Comparison of ENCODE assay signal across 10 cellular contexts in genomic region chr11:16397355-16397754, GRCh38. TPM values are rescaled to one million over a fixed set of nuclear protein-coding genes. Genes with fewer than 3 reads are reported as not detected.
"Had no signal": no experiment of that assay in that cellular context is flagged by ENCODE, and none has a peak within 500 bp of the region (broad histone marks: within the 10 kb centered on the region; RNA-seq: fewer than 3 reads in every experiment).

No MANE protein-coding gene starts in this region.

- H3K4me3 Mint-ChIP-seq: activated CD4-positive, alpha-beta T cell treated with anti-CD3 and anti-CD28 coated beads, Interleukin-2, amount 10 ng/mL, durations not matched to agents 7 days and 5 days; central memory CD8-positive, alpha-beta T cell; stimulated activated effector memory CD8-positive, alpha-beta T cell treated with anti-CD3 and anti-CD28 coated beads, Interleukin-12 subunit alpha, Interleukin-12 subunit beta, amount 100 ng/mL, for 72 hours; T-helper 1 cell treated with Interleukin-12 subunit alpha and Interleukin-12 subunit beta and Interleukin-4 antibody, amounts not matched to agents 30 μg/mL and 1 μg/mL, for 36 hours had no signal

- H3K9me3 ChIP-seq: tibial artery had no signal

- H3K4me1 Mint-ChIP-seq: activated CD4-positive, alpha-beta T cell treated with anti-CD3 and anti-CD28 coated beads, Interleukin-2, amount 10 ng/mL, durations not matched to agents 7 days and 5 days; central memory CD8-positive, alpha-beta T cell; stimulated activated effector memory CD8-positive, alpha-beta T cell treated with anti-CD3 and anti-CD28 coated beads, Interleukin-12 subunit alpha, Interleukin-12 subunit beta, amount 100 ng/mL, for 72 hours had no signal

- H3K9me3 Mint-ChIP-seq: activated CD4-positive, alpha-beta T cell treated with anti-CD3 and anti-CD28 coated beads, Interleukin-2, amount 10 ng/mL, durations not matched to agents 7 days and 5 days; T-helper 1 cell treated with Interleukin-12 subunit alpha and Interleukin-12 subunit beta and Interleukin-4 antibody, amounts not matched to agents 30 μg/mL and 1 μg/mL, for 36 hours had no signal

- H3K27ac Mint-ChIP-seq: activated CD4-positive, alpha-beta T cell treated with anti-CD3 and anti-CD28 coated beads, Interleukin-2, amount 10 ng/mL, durations not matched to agents 7 days and 5 days; stimulated activated effector memory CD8-positive, alpha-beta T cell treated with anti-CD3 and anti-CD28 coated beads, Interleukin-12 subunit alpha, Interleukin-12 subunit beta, amount 100 ng/mL, for 72 hours; T-helper 1 cell treated with Interleukin-12 subunit alpha and Interleukin-12 subunit beta and Interleukin-4 antibody, amounts not matched to agents 30 μg/mL and 1 μg/mL, for 36 hours had no signal

- H3K27ac ChIP-seq: tibial artery had no signal

- DNase-seq: activated CD4-positive, alpha-beta T cell treated with anti-CD3 and anti-CD28 coated beads, Interleukin-2, amount 10 ng/mL, durations not matched to agents 7 days and 5 days; activated CD8-positive, alpha-beta memory T cell treated with anti-CD3 and anti-CD28 coated beads for 24 hours; activated naive CD4-positive, alpha-beta T cell treated with Interleukin-2 at 50 U/mL for 16 hours; left ventricle myocardium superior; tibial artery had no signal

- H3K36me3 Mint-ChIP-seq: stimulated activated effector memory CD8-positive, alpha-beta T cell treated with anti-CD3 and anti-CD28 coated beads, Interleukin-12 subunit alpha, Interleukin-12 subunit beta, amount 100 ng/mL, for 72 hours had no signal

- H3K27me3 Mint-ChIP-seq: activated CD4-positive, alpha-beta T cell treated with anti-CD3 and anti-CD28 coated beads, Interleukin-2, amount 10 ng/mL, durations not matched to agents 7 days and 5 days; central memory CD8-positive, alpha-beta T cell had no signal

- H3K4me3 ChIP-seq: tibial artery had no signal

- H3K36me3 ChIP-seq: tibial artery had no signal

- H3K27me3 ChIP-seq: tibial artery had no signal

- ATAC-seq: esophagus mucosa; left ventricle myocardium superior; SK-N-SH treated with all-trans-retinoic acid at 6 μM for 48 hours; stimulated activated effector memory CD8-positive, alpha-beta T cell treated with anti-CD3 and anti-CD28 coated beads, Interleukin-12 subunit alpha, Interleukin-12 subunit beta, amount 100 ng/mL, for 72 hours had no signal

RNA-seq across cellular contexts. Expression of gene SOX6, which starts 41.0 kb away (rescaled TPM):
- total RNA-seq: activated CD4-positive, alpha-beta T cell treated with anti-CD3 and anti-CD28 coated beads, Interleukin-2, amount 10 ng/mL, durations not matched to agents 7 days and 5 days had no signal
